8 cellular contexts compared by ENCODE assay signal in the genomic region with DNA sequence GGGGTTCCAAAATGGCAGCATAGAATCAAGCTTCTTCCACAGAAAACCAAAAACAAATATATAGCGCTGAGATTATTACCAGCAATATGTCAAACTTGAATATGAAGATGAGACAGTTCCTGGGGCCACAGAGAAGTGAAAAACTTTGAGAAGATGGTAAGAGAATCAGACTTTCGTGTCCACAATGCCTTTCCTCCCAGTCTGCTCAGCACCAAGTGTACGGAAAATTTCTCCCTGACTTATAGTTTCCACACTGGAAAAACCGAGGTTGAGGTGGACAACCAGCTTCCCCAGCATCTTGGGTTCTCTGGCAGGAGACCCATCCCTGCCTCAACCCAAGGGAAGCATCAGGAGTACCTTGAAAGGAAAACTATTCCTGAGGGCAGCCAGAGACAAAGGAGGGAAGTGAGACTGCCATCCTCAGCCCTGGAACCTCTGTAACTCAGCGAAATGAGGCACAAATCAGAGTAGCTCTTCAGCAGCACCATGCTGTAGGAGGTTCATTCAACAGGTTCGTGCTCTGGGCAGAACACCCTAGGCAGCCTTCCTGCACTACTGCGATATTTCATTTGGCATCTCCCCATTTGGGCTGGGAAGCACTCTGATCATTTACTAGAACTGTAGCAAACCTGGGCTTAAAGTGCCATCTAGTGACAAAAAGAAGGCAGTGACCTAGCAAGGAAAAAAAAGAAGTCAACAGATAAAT. TPM values are rescaled to one million over a fixed set of nuclear protein-coding genes. Genes with fewer than 3 reads are reported as not detected.
A peak's percentile ranks its signal among the peaks of the same experiment; 100 is the strongest.
DNase-seq lines count a peak whose midpoint lies in the region; ATAC-seq, FAIRE-seq and TF ChIP-seq lines count a peak whose summit lies in the region.

No MANE protein-coding gene starts in this region.

- no peak overlapping the region for H3K9ac ChIP-seq in PC-3 (ENCODE audit: low read length)

- DNase-seq in D721Med (ENCODE audit: insufficient read length, low spot score) (no peak), LoVo (ENCODE audit: low spot score) (peak; percentile 81), PC-3 (peak; percentile 80), left kidney (ENCODE audit: low read depth, low spot score) (peak; percentile 85), testis (peak; percentile 28), HK-2 (ENCODE audit: unreplicated experiment) (no peak)
- DNase-seq in central memory CD4-positive, alpha-beta T cell: peak; percentile 41

- TF ChIP-seq CTCF in D721Med (IDR thresholded peaks at IDR 0.05; ENCODE audit: insufficient read depth, missing control alignments) (peak; percentile 80), PC-3 (conservative IDR thresholded peaks at IDR 0.05; ENCODE audit: low read depth, low read length) (peak; percentile 81), testis (IDR thresholded peaks at IDR 0.05) (peak in 2 of 3 experiments; percentile 61 to 65)

- no peaks in the 10 kb centered on the region for H3K27me3 ChIP-seq in PC-3 (ENCODE audit: low read length)
- H3K27me3 ChIP-seq in testis: no peaks in the 10 kb centered on the region

- POLR2A ChIA-PET in PC-3 (lab: Charles Lee; ENCODE audit: unreplicated experiment): interaction anchor here (0.6 kb wide), 1 partner anchor 54 kb away, joined by 3 read pairs; no protein-coding TSS in a partner anchor

- FAIRE-seq in D721Med (lab: Jason Lieb, UNC): peak; percentile 92

- ATAC-seq in GM19438 (IDR thresholded peaks at IDR 0.05; ENCODE audit: low read depth, unreplicated experiment) (peak; percentile 72), PC-3 (peak; percentile 93)

- H3F3A ChIP-seq in PC-3 (ENCODE audit: low read length, unreplicated experiment): no peaks in the 10 kb centered on the region

- peaks cover 14% of the 10 kb centered on the region for H3K4me1 ChIP-seq in PC-3 (ENCODE audit: insufficient read depth, low read length)
- H3K4me1 ChIP-seq in testis: no peaks in the 10 kb centered on the region

- H3K9me2 ChIP-seq in PC-3 (replicated peaks; ENCODE audit: low read length): no peaks in the 10 kb centered on the region

- H2AFZ ChIP-seq in PC-3 (ENCODE audit: low read length): peak overlapping the region; percentile 57

- peak overlapping the region; percentile 46 for H3K4me2 ChIP-seq in PC-3 (ENCODE audit: low read length)

- no peaks in the 10 kb centered on the region for H3K79me2 ChIP-seq in PC-3 (ENCODE audit: low read length)

- H3K9me3 ChIP-seq in PC-3 (ENCODE audit: low read length): no peaks in the 10 kb centered on the region
- H3K9me3 ChIP-seq in testis: no peaks in the 10 kb centered on the region

- 36 to 56% methylated on average over 7 of the region's 7 CpGs for WGBS in testis, 2 donors

- no peaks in the 10 kb centered on the region for H4K20me1 ChIP-seq in PC-3 (ENCODE audit: low read length)

- H3K27ac ChIP-seq in PC-3 (ENCODE audit: low read length) (no peak overlapping the region), testis (no peak overlapping the region)

- H3K36me3 ChIP-seq in PC-3 (ENCODE audit: low read depth, low read length) (peaks cover 14% of the 10 kb centered on the region; the same call in 1 of the 2 replicates), testis (ENCODE audit: low read depth, missing control alignments) (no peaks in the 10 kb centered on the region)

- intact Hi-C loops in PC-3 (cut with micrococcal nuclease) (loop anchor here (1.0 to 5.0 kb wide), 3 partner anchors 52 to 1285 kb away; no protein-coding TSS in a partner anchor), testis (cut with DNase I; ENCODE audit: low total_unique reads) (no loop called here)

- TF ChIP-seq POLR2A in testis (IDR thresholded peaks at IDR 0.05): no peak

- H3K4me3 ChIP-seq in PC-3 (ENCODE audit: low read length) (peak overlapping the region; percentile 11; the same call in 1 of the 2 replicates), testis (no peak overlapping the region)

- no TSS peak for BruUV-seq in PC-3 (replicated peaks; lab: Mats Ljungman, UMichigan)

- CTCF ChIA-PET in PC-3 (lab: Charles Lee): no interaction called here

RNA-seq across cellular contexts. Expression of a gene that starts 52.4 kb away (rescaled TPM):
- total RNA-seq in PC-3 (2014; rRNA removed) (23.1 and 33.6 TPM in 2 replicates), testis (100 to 1,000 TPM in 1 of 2 donors, 10 to 100 TPM in 1; 74.5 to 108 TPM)
- polyA plus RNA-seq in testis (ENCODE audit: insufficient read depth, low read depth, low replicate concordance): 43.7 TPM

Comparison
In these comparisons a context has a peak if more than half of its experiments do, and no peak if none do; other contexts are left out.
1. DNase-seq: peak in LoVo (single experiment), PC-3 (single experiment), central memory CD4-positive, alpha-beta T cell (single experiment), left kidney (single experiment) and testis (single experiment); none in D721Med (single experiment) and HK-2 (single experiment).
2. Peak in every context shown above with its lines, with median percentiles within 50 percentile points of each other: CTCF ChIP-seq.